Comparison of ENCODE assay signal across 24 cellular contexts in genomic region chr2:126676814-126677538, GRCh38. TPM values are rescaled to one million over a fixed set of nuclear protein-coding genes. Genes with fewer than 3 reads are reported as not detected.
DNase-seq lines count a peak whose midpoint lies in the region; ATAC-seq, FAIRE-seq and TF ChIP-seq lines count a peak whose summit lies in the region.
"Had no signal": no experiment of that assay in that cellular context is flagged by ENCODE, and none has a peak within 500 bp of the region (broad histone marks: within the 10 kb centered on the region; RNA-seq: fewer than 3 reads in every experiment).

No MANE protein-coding gene starts in this region.

- ATAC-seq in CD4-positive, alpha-beta T cell (ENCODE audit: poor library complexity) = no peak
- no peak for ATAC-seq in activated CD8-positive, alpha-beta T cell treated with anti-CD3 and anti-CD28 coated beads, Interleukin-2, amount 10 ng/mL, durations not matched to agents 7 days and 5 days
- ATAC-seq in HG02981 (IDR thresholded peaks at IDR 0.05; ENCODE audit: unreplicated experiment) (no peak), HG02623 (IDR thresholded peaks at IDR 0.05; ENCODE audit: unreplicated experiment) (no peak)
- ATAC-seq: left cardiac atrium; psoas muscle; stimulated activated naive CD8-positive, alpha-beta T cell treated with anti-CD3 and anti-CD28 coated beads, Interleukin-15, amount 100 ng/mL, for 72 hours had no signal

- peaks cover 8% of the 10 kb centered on the region for H3K9me3 ChIP-seq in CD4-positive, alpha-beta T cell (ENCODE audit: control insufficient read depth, low read length)
- peaks cover 7% of the 10 kb centered on the region for H3K9me3 ChIP-seq in hepatocyte (ENCODE audit: low read depth)
- H3K9me3 ChIP-seq: colonic mucosa, psoas muscle had no signal

- no peak overlapping the region for H3K4me2 ChIP-seq in hepatocyte

- H2AFZ ChIP-seq in hepatocyte = no peak overlapping the region

- peaks cover 64% of the 10 kb centered on the region for H3K4me1 Mint-ChIP-seq in CD4-positive, alpha-beta T cell (ENCODE audit: low read depth)
- H3K4me1 Mint-ChIP-seq in activated CD8-positive, alpha-beta T cell treated with anti-CD3 and anti-CD28 coated beads, Interleukin-2, amount 10 ng/mL, durations not matched to agents 7 days and 5 days (ENCODE audit: low read depth) = peaks cover 28% of the 10 kb centered on the region
- H3K4me1 Mint-ChIP-seq: endodermal cell, mesothelial cell of epicardium, nephron had no signal

- TF ChIP-seq POLR2A in GM12891 (IDR thresholded peaks at IDR 0.05; ENCODE audit: low read depth, low read length) = no peak

- no peaks in the 10 kb centered on the region for H3K27me3 ChIP-seq in CD4-positive, alpha-beta T cell (ENCODE audit: control insufficient read depth, insufficient read depth, low read length)
- no peaks in the 10 kb centered on the region for H3K27me3 ChIP-seq in hepatocyte
- H3K27me3 ChIP-seq: brain microvascular endothelial cell, colonic mucosa had no signal

- H3K4me3 ChIP-seq in hepatocyte = no peak overlapping the region
- H3K4me3 ChIP-seq: colonic mucosa, psoas muscle, skin epidermis had no signal

- intact Hi-C loops in CD4-positive, alpha-beta T cell (cut with DNase I, micrococcal nuclease) = no loop called here

- FAIRE-seq in GM12891 (lab: Jason Lieb, UNC) = peak; percentile 74

- H4K20me1 ChIP-seq in hepatocyte (ENCODE audit: insufficient read depth, poor library complexity, severe bottlenecking) = no peaks in the 10 kb centered on the region

- no peaks in the 10 kb centered on the region for H3K4me1 ChIP-seq in hepatocyte (ENCODE audit: insufficient read depth)
- H3K4me1 ChIP-seq: colonic mucosa had no signal

- peaks cover 92% of the 10 kb centered on the region for H3K36me3 Mint-ChIP-seq in CD4-positive, alpha-beta T cell (ENCODE audit: low read depth)
- peaks cover 89% of the 10 kb centered on the region for H3K36me3 Mint-ChIP-seq in activated CD8-positive, alpha-beta T cell treated with anti-CD3 and anti-CD28 coated beads, Interleukin-2, amount 10 ng/mL, durations not matched to agents 7 days and 5 days (ENCODE audit: low read depth)

- H3K27ac Mint-ChIP-seq in CD4-positive, alpha-beta T cell = peak overlapping the region; percentile 0
- H3K27ac Mint-ChIP-seq in activated CD8-positive, alpha-beta T cell treated with anti-CD3 and anti-CD28 coated beads, Interleukin-2, amount 10 ng/mL, durations not matched to agents 7 days and 5 days = peak overlapping the region; percentile 48
- H3K27ac Mint-ChIP-seq: endodermal cell, mesothelial cell of epicardium had no signal

- POLR2A ChIA-PET in CD4-positive, alpha-beta T cell (lab: Charles Lee) = no interaction called here
- POLR2A ChIA-PET in activated CD8-positive, alpha-beta T cell treated with anti-CD3 and anti-CD28 coated beads, Interleukin-2, amount 10 ng/mL, durations not matched to agents 7 days and 5 days (lab: Charles Lee) = no interaction called here

- CTCF ChIA-PET in CD4-positive, alpha-beta T cell (lab: Charles Lee) = no interaction called here
- CTCF ChIA-PET in activated CD8-positive, alpha-beta T cell treated with anti-CD3 and anti-CD28 coated beads, Interleukin-2, amount 10 ng/mL, durations not matched to agents 7 days and 5 days (lab: Charles Lee) = no interaction called here

- H3K36me3 ChIP-seq in hepatocyte (replicated peaks; ENCODE audit: insufficient read depth, low read depth) = no peaks in the 10 kb centered on the region
- H3K36me3 ChIP-seq: colonic mucosa had no signal

- H3K79me2 ChIP-seq in hepatocyte = no peaks in the 10 kb centered on the region

- no peaks in the 10 kb centered on the region for H3K9me2 ChIP-seq in hepatocyte (replicated peaks; ENCODE audit: insufficient read depth)

- TF ChIP-seq CTCF in CD4-positive, alpha-beta T cell (IDR thresholded peaks at IDR 0.05) = no peak
- TF ChIP-seq CTCF in hepatocyte (IDR thresholded peaks at IDR 0.05; ENCODE audit: poor library complexity) = no peak

- no peak overlapping the region for H3K27ac ChIP-seq in CD4-positive, alpha-beta T cell (ENCODE audit: low read depth, low read length)
- no peak overlapping the region for H3K27ac ChIP-seq in hepatocyte
- H3K27ac ChIP-seq: brain microvascular endothelial cell, colonic mucosa, psoas muscle, skin epidermis had no signal

- no peak overlapping the region for H3K4me3 Mint-ChIP-seq in CD4-positive, alpha-beta T cell
- no peak overlapping the region for H3K4me3 Mint-ChIP-seq in activated CD8-positive, alpha-beta T cell treated with anti-CD3 and anti-CD28 coated beads, Interleukin-2, amount 10 ng/mL, durations not matched to agents 7 days and 5 days
- H3K4me3 Mint-ChIP-seq: endodermal cell; mesothelial cell of epicardium; nephron; stimulated activated naive CD8-positive, alpha-beta T cell treated with anti-CD3 and anti-CD28 coated beads, Interleukin-15, amount 100 ng/mL, for 72 hours had no signal

- peaks cover 7% of the 10 kb centered on the region for H3K9me3 Mint-ChIP-seq in CD4-positive, alpha-beta T cell
- peaks cover 10% of the 10 kb centered on the region for H3K9me3 Mint-ChIP-seq in activated CD8-positive, alpha-beta T cell treated with anti-CD3 and anti-CD28 coated beads, Interleukin-2, amount 10 ng/mL, durations not matched to agents 7 days and 5 days (ENCODE audit: insufficient read depth)

- DNase-seq in CD4-positive, alpha-beta T cell = no peak
- DNase-seq in GM12891 (ENCODE audit: insufficient read length, low spot score) (no peak), mesenteric fat pad (ENCODE audit: low spot score) (peak; percentile 45), hepatocyte (ENCODE audit: low spot score) (no peak)
- DNase-seq in activated CD8-positive, alpha-beta T cell treated with anti-CD3 and anti-CD28 coated beads, Interleukin-2, amount 10 ng/mL, durations not matched to agents 7 days and 5 days = no peak
- DNase-seq: activated CD4-positive, alpha-beta T cell treated with anti-CD3 and anti-CD28 coated beads, Interleukin-2, amount 50 U/mL, for 48 hours; brain microvascular endothelial cell; Calu3; colonic mucosa; endodermal cell; HCEC 1CT; left cardiac atrium; NCI-H1417; NCI-H2171; NCI-H526; psoas muscle; Right ventricle myocardium superior; stimulated activated naive CD8-positive, alpha-beta T cell treated with anti-CD3 and anti-CD28 coated beads, Interleukin-15, amount 100 ng/mL, for 72 hours; trophoblast cell had no signal

- no peaks in the 10 kb centered on the region for H3K27me3 Mint-ChIP-seq in CD4-positive, alpha-beta T cell
- no peaks in the 10 kb centered on the region for H3K27me3 Mint-ChIP-seq in activated CD8-positive, alpha-beta T cell treated with anti-CD3 and anti-CD28 coated beads, Interleukin-2, amount 10 ng/mL, durations not matched to agents 7 days and 5 days (ENCODE audit: low read depth)
- H3K27me3 Mint-ChIP-seq: stimulated activated naive CD8-positive, alpha-beta T cell treated with anti-CD3 and anti-CD28 coated beads, Interleukin-15, amount 100 ng/mL, for 72 hours had no signal

- 100% methylated on average over 1 of the region's 1 CpG for WGBS in hepatocyte (ENCODE audit: low lambda C conversion rate, missing lambda C conversion rate)

TF ChIP-seq in GM12891, 5 proteins besides CTCF, POLR2A, EP300 and RAD21:
- TF ChIP-seq SPI1 (IDR thresholded peaks at IDR 0.05; ENCODE audit: low read depth, low read length) = no peak
- no peak for TF ChIP-seq POLR2AphosphoS5 (IDR thresholded peaks at IDR 0.05; ENCODE audit: low read depth, low read length)
- TF ChIP-seq PAX5 (IDR thresholded peaks at IDR 0.05; ENCODE audit: insufficient read depth, low read length, severe bottlenecking) = no peak
- TF ChIP-seq TAF1 (IDR thresholded peaks at IDR 0.05; ENCODE audit: low read depth, low read length) = no peak
- TF ChIP-seq POU2F2 (IDR thresholded peaks at IDR 0.05; ENCODE audit: low read depth, low read length) = no peak

RNA-seq across cellular contexts. Expression of gene GYPC, which starts 21.0 kb away (rescaled TPM):
- total RNA-seq in CD4-positive, alpha-beta T cell = 100 to 1,000 TPM; 148 to 157 TPM
- polyA plus RNA-seq in GM12891 (2012; ENCODE audit: low read depth, missing spikeins) = 130 TPM
- 100 to 1,000 TPM; 163 to 168 TPM for total RNA-seq in activated CD8-positive, alpha-beta T cell treated with anti-CD3 and anti-CD28 coated beads, Interleukin-2, amount 10 ng/mL, durations not matched to agents 7 days and 5 days
- total RNA-seq in mesenteric fat pad (175 TPM), hepatocyte (35.0 and 46.9 TPM in 2 replicates)
- 84.2 and 87.7 TPM in 2 replicates for polyA plus RNA-seq in hepatocyte
- total RNA-seq: Calu3 had no signal
